Comparison of ENCODE assay signal across 1 cellular context in the genomic region with DNA sequence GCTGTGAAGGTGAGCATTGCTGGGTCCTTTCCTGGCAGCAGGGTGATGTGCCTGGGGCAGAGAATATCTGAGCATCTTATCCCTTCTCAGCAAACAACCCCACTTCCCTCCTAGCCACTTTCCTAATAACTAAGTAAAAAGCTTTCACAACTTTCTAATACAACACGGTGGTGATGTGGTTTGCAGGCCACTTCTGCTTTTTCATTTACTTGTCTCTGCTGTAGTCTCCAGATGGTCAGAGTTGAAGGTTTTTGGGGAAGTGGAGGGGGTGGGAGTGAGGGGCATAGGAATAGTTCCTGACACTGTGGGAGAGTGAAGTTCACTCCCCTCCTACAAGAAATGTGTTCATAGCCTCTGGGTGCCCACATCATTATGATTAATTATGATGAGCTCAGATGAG.
TF ChIP-seq lines count a peak whose summit lies in the region.

No MANE protein-coding gene starts in this region.

TF ChIP-seq in GM12878, 131 proteins besides CTCF, POLR2A, EP300 and RAD21 (continues in another document):
- TF ChIP-seq, protein P1, sequence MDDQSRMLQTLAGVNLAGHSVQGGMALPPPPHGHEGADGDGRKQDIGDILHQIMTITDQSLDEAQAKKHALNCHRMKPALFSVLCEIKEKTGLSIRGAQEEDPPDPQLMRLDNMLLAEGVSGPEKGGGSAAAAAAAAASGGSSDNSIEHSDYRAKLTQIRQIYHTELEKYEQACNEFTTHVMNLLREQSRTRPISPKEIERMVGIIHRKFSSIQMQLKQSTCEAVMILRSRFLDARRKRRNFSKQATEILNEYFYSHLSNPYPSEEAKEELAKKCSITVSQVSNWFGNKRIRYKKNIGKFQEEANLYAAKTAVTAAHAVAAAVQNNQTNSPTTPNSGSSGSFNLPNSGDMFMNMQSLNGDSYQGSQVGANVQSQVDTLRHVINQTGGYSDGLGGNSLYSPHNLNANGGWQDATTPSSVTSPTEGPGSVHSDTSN (IDR thresholded peaks at IDR 0.05; ENCODE audit: insufficient replicate concordance, low read depth, low read length) = no peak
- no peak for TF ChIP-seq CHD4 (IDR thresholded peaks at IDR 0.05)
- peak; percentile 76; the same call in 1 of the 3 replicates for TF ChIP-seq POU2F2 (IDR thresholded peaks at IDR 0.05; ENCODE audit: borderline replicate concordance, low read depth, low read length)
- no peak for TF ChIP-seq ASH2L (IDR thresholded peaks at IDR 0.05; ENCODE audit: borderline replicate concordance, low read depth)
- TF ChIP-seq BCL11A (IDR thresholded peaks at IDR 0.05; ENCODE audit: low read depth, low read length) = peak; percentile 87
- TF ChIP-seq, protein P2, sequence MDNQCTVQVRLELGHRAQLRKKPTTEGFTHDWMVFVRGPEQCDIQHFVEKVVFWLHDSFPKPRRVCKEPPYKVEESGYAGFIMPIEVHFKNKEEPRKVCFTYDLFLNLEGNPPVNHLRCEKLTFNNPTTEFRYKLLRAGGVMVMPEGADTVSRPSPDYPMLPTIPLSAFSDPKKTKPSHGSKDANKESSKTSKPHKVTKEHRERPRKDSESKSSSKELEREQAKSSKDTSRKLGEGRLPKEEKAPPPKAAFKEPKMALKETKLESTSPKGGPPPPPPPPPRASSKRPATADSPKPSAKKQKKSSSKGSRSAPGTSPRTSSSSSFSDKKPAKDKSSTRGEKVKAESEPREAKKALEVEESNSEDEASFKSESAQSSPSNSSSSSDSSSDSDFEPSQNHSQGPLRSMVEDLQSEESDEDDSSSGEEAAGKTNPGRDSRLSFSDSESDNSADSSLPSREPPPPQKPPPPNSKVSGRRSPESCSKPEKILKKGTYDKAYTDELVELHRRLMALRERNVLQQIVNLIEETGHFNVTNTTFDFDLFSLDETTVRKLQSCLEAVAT (IDR thresholded peaks at IDR 0.05) = peak; percentile 80
- no peak for TF ChIP-seq SMAD1 (IDR thresholded peaks at IDR 0.05; ENCODE audit: low read depth, partially characterized antibody)
- TF ChIP-seq BHLHE40 (IDR thresholded peaks at IDR 0.05; ENCODE audit: borderline replicate concordance in 1 of 2, low read depth in 2 of 2, low read length in 1 of 2) = peak; percentile 52 to 63; a peak in 2 of 4 replicates
- peak; percentile 88 for TF ChIP-seq PAX5 (IDR thresholded peaks at IDR 0.05; ENCODE audit: borderline replicate concordance, low read depth, low read length)
- no peak; the same call in 1 of the 2 replicates for TF ChIP-seq SMC3 (IDR thresholded peaks at IDR 0.05; ENCODE audit: borderline replicate concordance, low read length)
- TF ChIP-seq SUPT20H (IDR thresholded peaks at IDR 0.05; ENCODE audit: borderline replicate concordance, control insufficient read depth, low read depth, low read length) = no peak
- no peak for TF ChIP-seq YBX1 (IDR thresholded peaks at IDR 0.05)
- no peak for TF ChIP-seq SUZ12 (IDR thresholded peaks at IDR 0.05; ENCODE audit: unreplicated experiment)
- no peak for TF ChIP-seq IRF4 (IDR thresholded peaks at IDR 0.05; ENCODE audit: low read depth, low read length)
- TF ChIP-seq SPI1 (IDR thresholded peaks at IDR 0.05; ENCODE audit: borderline replicate concordance, insufficient read depth, low read depth, low read length) = peak; percentile 100
- TF ChIP-seq ATF2 (IDR thresholded peaks at IDR 0.05; ENCODE audit: low read length) = 0 out of 2 replicates have a peak, but pooled peaks have one; percentile 39
- no peak for TF ChIP-seq ZNF687 (IDR thresholded peaks at IDR 0.05)
- no peak for TF ChIP-seq STAT3 (IDR thresholded peaks at IDR 0.05; ENCODE audit: low read depth, low read length)
- no peak for TF ChIP-seq ZZZ3 (IDR thresholded peaks at IDR 0.05; ENCODE audit: control insufficient read depth, insufficient read length, low read depth)
- TF ChIP-seq USF2 (IDR thresholded peaks at IDR 0.05; ENCODE audit: borderline replicate concordance, low read depth, low read length) = no peak
- peak; percentile 80 for TF ChIP-seq TBL1XR1 (IDR thresholded peaks at IDR 0.05; ENCODE audit: low read depth, low read length)
- TF ChIP-seq TCF12 (IDR thresholded peaks at IDR 0.05; ENCODE audit: low read depth, low read length) = peak; percentile 89; the same call in 1 of the 2 replicates
- peak; percentile 99 for TF ChIP-seq IKZF2 (IDR thresholded peaks at IDR 0.05)
- no peak for TF ChIP-seq RCOR1 (conservative IDR thresholded peaks at IDR 0.05; ENCODE audit: low read depth, low read length)
- no peak for TF ChIP-seq PML (IDR thresholded peaks at IDR 0.05; ENCODE audit: low read length)
- no peak for TF ChIP-seq MAX (IDR thresholded peaks at IDR 0.05; ENCODE audit: low read depth, low read length)
- TF ChIP-seq, protein P3, sequence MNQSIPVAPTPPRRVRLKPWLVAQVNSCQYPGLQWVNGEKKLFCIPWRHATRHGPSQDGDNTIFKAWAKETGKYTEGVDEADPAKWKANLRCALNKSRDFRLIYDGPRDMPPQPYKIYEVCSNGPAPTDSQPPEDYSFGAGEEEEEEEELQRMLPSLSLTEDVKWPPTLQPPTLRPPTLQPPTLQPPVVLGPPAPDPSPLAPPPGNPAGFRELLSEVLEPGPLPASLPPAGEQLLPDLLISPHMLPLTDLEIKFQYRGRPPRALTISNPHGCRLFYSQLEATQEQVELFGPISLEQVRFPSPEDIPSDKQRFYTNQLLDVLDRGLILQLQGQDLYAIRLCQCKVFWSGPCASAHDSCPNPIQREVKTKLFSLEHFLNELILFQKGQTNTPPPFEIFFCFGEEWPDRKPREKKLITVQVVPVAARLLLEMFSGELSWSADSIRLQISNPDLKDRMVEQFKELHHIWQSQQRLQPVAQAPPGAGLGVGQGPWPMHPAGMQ (IDR thresholded peaks at IDR 0.05; ENCODE audit: borderline replicate concordance) = no peak
- no peak for TF ChIP-seq ZNF207 (IDR thresholded peaks at IDR 0.05; ENCODE audit: borderline replicate concordance)
- TF ChIP-seq NR2C1 (IDR thresholded peaks at IDR 0.05) = no peak
- no peak for TF ChIP-seq SIN3A (IDR thresholded peaks at IDR 0.05; ENCODE audit: low read depth, low read length)
- no peak for TF ChIP-seq EZH2 (IDR thresholded peaks at IDR 0.05; ENCODE audit: borderline replicate concordance, control insufficient read depth, low read depth, low read length)
- TF ChIP-seq KLF5 (IDR thresholded peaks at IDR 0.05; ENCODE audit: partially characterized antibody) = no peak
- TF ChIP-seq, protein P4, sequence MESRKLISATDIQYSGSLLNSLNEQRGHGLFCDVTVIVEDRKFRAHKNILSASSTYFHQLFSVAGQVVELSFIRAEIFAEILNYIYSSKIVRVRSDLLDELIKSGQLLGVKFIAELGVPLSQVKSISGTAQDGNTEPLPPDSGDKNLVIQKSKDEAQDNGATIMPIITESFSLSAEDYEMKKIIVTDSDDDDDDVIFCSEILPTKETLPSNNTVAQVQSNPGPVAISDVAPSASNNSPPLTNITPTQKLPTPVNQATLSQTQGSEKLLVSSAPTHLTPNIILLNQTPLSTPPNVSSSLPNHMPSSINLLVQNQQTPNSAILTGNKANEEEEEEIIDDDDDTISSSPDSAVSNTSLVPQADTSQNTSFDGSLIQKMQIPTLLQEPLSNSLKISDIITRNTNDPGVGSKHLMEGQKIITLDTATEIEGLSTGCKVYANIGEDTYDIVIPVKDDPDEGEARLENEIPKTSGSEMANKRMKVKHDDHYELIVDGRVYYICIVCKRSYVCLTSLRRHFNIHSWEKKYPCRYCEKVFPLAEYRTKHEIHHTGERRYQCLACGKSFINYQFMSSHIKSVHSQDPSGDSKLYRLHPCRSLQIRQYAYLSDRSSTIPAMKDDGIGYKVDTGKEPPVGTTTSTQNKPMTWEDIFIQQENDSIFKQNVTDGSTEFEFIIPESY (IDR thresholded peaks at IDR 0.05) = no peak
- TF ChIP-seq IKZF1 (conservative IDR thresholded peaks at IDR 0.05) = peak; percentile 92
- no peak for TF ChIP-seq CBX5 (IDR thresholded peaks at IDR 0.05; ENCODE audit: low read depth)
- peak; percentile 48 for TF ChIP-seq MEF2B (IDR thresholded peaks at IDR 0.05; ENCODE audit: partially characterized antibody, poor library complexity, severe bottlenecking)
- no peak for TF ChIP-seq WRNIP1 (IDR thresholded peaks at IDR 0.05; ENCODE audit: borderline replicate concordance, low read depth, low read length)
- TF ChIP-seq, protein P5, sequence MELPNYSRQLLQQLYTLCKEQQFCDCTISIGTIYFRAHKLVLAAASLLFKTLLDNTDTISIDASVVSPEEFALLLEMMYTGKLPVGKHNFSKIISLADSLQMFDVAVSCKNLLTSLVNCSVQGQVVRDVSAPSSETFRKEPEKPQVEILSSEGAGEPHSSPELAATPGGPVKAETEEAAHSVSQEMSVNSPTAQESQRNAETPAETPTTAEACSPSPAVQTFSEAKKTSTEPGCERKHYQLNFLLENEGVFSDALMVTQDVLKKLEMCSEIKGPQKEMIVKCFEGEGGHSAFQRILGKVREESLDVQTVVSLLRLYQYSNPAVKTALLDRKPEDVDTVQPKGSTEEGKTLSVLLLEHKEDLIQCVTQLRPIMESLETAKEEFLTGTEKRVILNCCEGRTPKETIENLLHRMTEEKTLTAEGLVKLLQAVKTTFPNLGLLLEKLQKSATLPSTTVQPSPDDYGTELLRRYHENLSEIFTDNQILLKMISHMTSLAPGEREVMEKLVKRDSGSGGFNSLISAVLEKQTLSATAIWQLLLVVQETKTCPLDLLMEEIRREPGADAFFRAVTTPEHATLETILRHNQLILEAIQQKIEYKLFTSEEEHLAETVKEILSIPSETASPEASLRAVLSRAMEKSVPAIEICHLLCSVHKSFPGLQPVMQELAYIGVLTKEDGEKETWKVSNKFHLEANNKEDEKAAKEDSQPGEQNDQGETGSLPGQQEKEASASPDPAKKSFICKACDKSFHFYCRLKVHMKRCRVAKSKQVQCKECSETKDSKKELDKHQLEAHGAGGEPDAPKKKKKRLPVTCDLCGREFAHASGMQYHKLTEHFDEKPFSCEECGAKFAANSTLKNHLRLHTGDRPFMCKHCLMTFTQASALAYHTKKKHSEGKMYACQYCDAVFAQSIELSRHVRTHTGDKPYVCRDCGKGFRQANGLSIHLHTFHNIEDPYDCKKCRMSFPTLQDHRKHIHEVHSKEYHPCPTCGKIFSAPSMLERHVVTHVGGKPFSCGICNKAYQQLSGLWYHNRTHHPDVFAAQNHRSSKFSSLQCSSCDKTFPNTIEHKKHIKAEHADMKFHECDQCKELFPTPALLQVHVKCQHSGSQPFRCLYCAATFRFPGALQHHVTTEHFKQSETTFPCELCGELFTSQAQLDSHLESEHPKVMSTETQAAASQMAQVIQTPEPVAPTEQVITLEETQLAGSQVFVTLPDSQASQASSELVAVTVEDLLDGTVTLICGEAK (IDR thresholded peaks at IDR 0.05; ENCODE audit: borderline replicate concordance) = no peak
- TF ChIP-seq RBBP5 (conservative IDR thresholded peaks at IDR 0.05) = no peak
- TF ChIP-seq ELK1 (IDR thresholded peaks at IDR 0.05; ENCODE audit: low read depth, low read length) = no peak
- no peak for TF ChIP-seq MTA3 (IDR thresholded peaks at IDR 0.05; ENCODE audit: borderline replicate concordance, low read length)
- no peak for TF ChIP-seq TAF1 (IDR thresholded peaks at IDR 0.05; ENCODE audit: borderline replicate concordance, low read depth, low read length)
- peak; percentile 92 for TF ChIP-seq EED (IDR thresholded peaks at IDR 0.05; ENCODE audit: low read depth)
- TF ChIP-seq RFX5 (IDR thresholded peaks at IDR 0.05; ENCODE audit: low read depth, low read length) = no peak
